ENCODE assay signal across 17 cellular contexts in genomic region chr1:22286491-22286890, GRCh38.
A peak's percentile ranks its signal among the peaks of the same experiment; 100 is the strongest.
DNase-seq lines count a peak whose midpoint lies in the region; ATAC-seq, FAIRE-seq and TF ChIP-seq lines count a peak whose summit lies in the region.
"Had no signal": no experiment of that assay in that cellular context is flagged by ENCODE, and none has a peak within 500 bp of the region (broad histone marks: within the 10 kb centered on the region; RNA-seq: fewer than 3 reads in every experiment).

No MANE protein-coding gene starts in this region.

- H3K23ac ChIP-seq in H9 (ENCODE audit: insufficient read length, low read depth, low read length): no peak overlapping the region

- no peaks in the 10 kb centered on the region for H3K79me1 ChIP-seq in H9 (ENCODE audit: insufficient read depth, low read depth, low read length, poor library complexity, severe bottlenecking)

- no peak overlapping the region for H2BK20ac ChIP-seq in H9 (ENCODE audit: low read depth, low read length, poor library complexity, severe bottlenecking)

- H3K27ac ChIP-seq in H9 (ENCODE audit: insufficient read length, low read depth, low read length) (no peak overlapping the region), adrenal gland (peak overlapping the region; percentile 73 to 94 (median 87)), kidney (ENCODE audit: low read depth in 2 of 2, low read length in 2 of 2) (no peak overlapping the region), vagina (no peak overlapping the region), heart left ventricle (no peak overlapping the region)
- H3K27ac ChIP-seq: PC-9 had no signal

- no peak overlapping the region for H2AK5ac ChIP-seq in H9 (ENCODE audit: insufficient read length, low read length)

- no peak overlapping the region for H2BK12ac ChIP-seq in H9 (ENCODE audit: insufficient read length, low read depth, low read length)

- H3K4me1 Mint-ChIP-seq in H9: peaks cover 7 to 17% of the 10 kb centered on the region in 2 experiments; a peak in 3 of 4 replicates
- H3K4me1 Mint-ChIP-seq in activated T-cell treated with anti-CD3 and anti-CD28 coated beads, Interleukin-2, amount 50 U/mL, for 24 hours (ENCODE audit: low read depth): no peaks in the 10 kb centered on the region

- no peak overlapping the region for H2BK15ac ChIP-seq in H9 (ENCODE audit: low read depth, low read length)

- ATAC-seq in heart left ventricle: no peak
- ATAC-seq: CD8-positive, alpha-beta T cell had no signal

- TF ChIP-seq POLR2A in adrenal gland (IDR thresholded peaks at IDR 0.05): no peak
- no peak for TF ChIP-seq POLR2A in vagina (IDR thresholded peaks at IDR 0.05)
- TF ChIP-seq POLR2A in heart left ventricle (IDR thresholded peaks at IDR 0.05): no peak

- H3K23me2 ChIP-seq in H9 (ENCODE audit: insufficient read length, low read depth, low read length, poor library complexity, severe bottlenecking): no peaks in the 10 kb centered on the region

- H3K4me2 ChIP-seq in H9 (ENCODE audit: insufficient read depth, insufficient read length, low read length): no peak overlapping the region
- H3K4me2 ChIP-seq: PC-9 had no signal

- no peaks in the 10 kb centered on the region for H3K79me2 ChIP-seq in H9 (ENCODE audit: insufficient read depth, low read length)

- H3K9me3 ChIP-seq in H9 (ENCODE audit: control insufficient read depth, low read depth, low read length): no peaks in the 10 kb centered on the region
- no peaks in the 10 kb centered on the region for H3K9me3 ChIP-seq in adrenal gland (replicated peaks in 1 of 3)
- no peaks in the 10 kb centered on the region for H3K9me3 ChIP-seq in kidney (ENCODE audit: control insufficient read depth in 1 of 2, low read length in 2 of 2)
- H3K9me3 ChIP-seq in vagina: no peaks in the 10 kb centered on the region
- H3K9me3 ChIP-seq in heart left ventricle: no peaks in the 10 kb centered on the region
- H3K9me3 ChIP-seq: BE2C had no signal

- H3K9ac ChIP-seq in H9 (ENCODE audit: extremely low read depth, insufficient read length, low read length): no peak overlapping the region
- no peak overlapping the region for H3K9ac ChIP-seq in kidney (ENCODE audit: low read length in 2 of 2)

- no peak overlapping the region for H3K4ac ChIP-seq in H9 (ENCODE audit: low read depth, low read length)

- FAIRE-seq in kidney (lab: Jason Lieb, UNC): no peak
- FAIRE-seq: H54 had no signal

- H2AFZ ChIP-seq in H9 (ENCODE audit: low read length): no peak overlapping the region
- H2AFZ ChIP-seq: PC-9 had no signal

- no peaks in the 10 kb centered on the region for H3K36me3 Mint-ChIP-seq in H9 (ENCODE audit: insufficient read depth in 1 of 3, low read depth in 3 of 3)
- H3K36me3 Mint-ChIP-seq in activated T-cell treated with anti-CD3 and anti-CD28 coated beads, Interleukin-2, amount 50 U/mL, for 24 hours (ENCODE audit: low read depth): no peaks in the 10 kb centered on the region
- H3K36me3 Mint-ChIP-seq: CD8-positive, alpha-beta T cell had no signal

- no peak overlapping the region for H3K27ac Mint-ChIP-seq in H9
- no peak overlapping the region for H3K27ac Mint-ChIP-seq in activated T-cell treated with anti-CD3 and anti-CD28 coated beads, Interleukin-2, amount 50 U/mL, for 24 hours
- H3K27ac Mint-ChIP-seq: CD8-positive, alpha-beta T cell had no signal

- no peak overlapping the region for H3K14ac ChIP-seq in H9 (ENCODE audit: insufficient read depth, low read length)

- H4K8ac ChIP-seq in H9 (replicated peaks; ENCODE audit: insufficient read length, low read depth, low read length): no peak overlapping the region

- no peak overlapping the region for H2BK5ac ChIP-seq in H9 (ENCODE audit: insufficient read length, low read length)

- no peaks in the 10 kb centered on the region for H4K20me1 ChIP-seq in H9 (ENCODE audit: control insufficient read depth, insufficient read depth, insufficient read length)

- no peaks in the 10 kb centered on the region for H3K27me3 ChIP-seq in H9 (ENCODE audit: insufficient read depth, low read length)
- H3K27me3 ChIP-seq in adrenal gland: no peaks in the 10 kb centered on the region
- H3K27me3 ChIP-seq in vagina: no peaks in the 10 kb centered on the region
- peaks cover 0 to 25% (median 0%) of the 10 kb centered on the region in 9 donors for H3K27me3 ChIP-seq in heart left ventricle
- H3K27me3 ChIP-seq: BE2C had no signal

- no peak overlapping the region for H4K5ac ChIP-seq in H9 (ENCODE audit: insufficient read length, low read depth, low read length)

- no peak overlapping the region for H3K56ac ChIP-seq in H9 (ENCODE audit: insufficient read length, low read depth, low read length)

- no peak overlapping the region for H3T11ph ChIP-seq in H9 (ENCODE audit: low read length)

- DNase-seq in H9 (no peak), adrenal gland (peak in 4 of 7 donors; percentile 22 to 49 (median 26)), kidney (peak; percentile 65), vagina (ENCODE audit: extremely low spot score in 2 of 2) (peak; percentile 54 to 84), cerebellum (ENCODE audit: low spot score) (no peak), heart left ventricle (no peak)
- DNase-seq in activated T-cell treated with anti-CD3 and anti-CD28 coated beads, Interleukin-2, amount 50 U/mL, for 24 hours: no peak
- DNase-seq: BE2C; IMR-90; NCI-H1417 treated with DMSO at 0.1 percent for 48 hours; NCI-H2081; NCI-H2227 treated with DMSO at 0.1 percent for 48 hours; NCI-H526 treated with DMSO at 0.1 percent for 48 hours; NK-92 treated with Interleukin-12 subunit alpha and Interleukin-12 subunit beta, amount 100 ng/mL, for 24 hours; PC-9 had no signal

- no peak overlapping the region for H3K18ac ChIP-seq in H9 (ENCODE audit: insufficient read length, low read depth, low read length)

- H3K4me1 ChIP-seq in H9 (ENCODE audit: insufficient read depth, low read length): no peaks in the 10 kb centered on the region
- H3K4me1 ChIP-seq in adrenal gland (replicated peaks in 1 of 2): peaks cover 39 to 50% of the 10 kb centered on the region in 2 donors
- no peaks in the 10 kb centered on the region for H3K4me1 ChIP-seq in kidney (ENCODE audit: control insufficient read depth in 1 of 2, insufficient read depth in 1 of 2, low read depth in 1 of 2, low read length in 2 of 2)
- H3K4me1 ChIP-seq in vagina: no peaks in the 10 kb centered on the region
- no peaks in the 10 kb centered on the region for H3K4me1 ChIP-seq in heart left ventricle
- H3K4me1 ChIP-seq: BE2C had no signal

- H3K4me3 Mint-ChIP-seq in H9: no peak overlapping the region
- no peak overlapping the region for H3K4me3 Mint-ChIP-seq in activated T-cell treated with anti-CD3 and anti-CD28 coated beads, Interleukin-2, amount 50 U/mL, for 24 hours
- H3K4me3 Mint-ChIP-seq: CD8-positive, alpha-beta T cell had no signal

- WGBS in H9 (ENCODE audit: extremely low coverage, insufficient read length, low lambda C conversion rate): no CpG with 5 or more reads among the region's 2 CpGs
- 78 to 100% (median 88%) methylated on average over 1 to 2 of the region's 2 CpGs for WGBS in adrenal gland, 4 donors
- WGBS in heart left ventricle, 4 donors: 68 to 83% (median 74%) methylated on average over 2 of the region's 2 CpGs

- peak; percentile 37; the same call in 2 of the 3 replicates for TF ChIP-seq CTCF in H9 (conservative IDR thresholded peaks at IDR 0.05)
- no peak for TF ChIP-seq CTCF in adrenal gland (IDR thresholded peaks at IDR 0.05)
- TF ChIP-seq CTCF in kidney (IDR thresholded peaks at IDR 0.05; ENCODE audit: borderline replicate concordance, extremely low read depth, insufficient read depth): no peak
- no peak for TF ChIP-seq CTCF in vagina (IDR thresholded peaks at IDR 0.05)
- TF ChIP-seq CTCF in heart left ventricle (IDR thresholded peaks at IDR 0.05): no peak

- H3K9me3 Mint-ChIP-seq in H9: no peaks in the 10 kb centered on the region; a peak in 1 of 5 replicates
- no peaks in the 10 kb centered on the region for H3K9me3 Mint-ChIP-seq in activated T-cell treated with anti-CD3 and anti-CD28 coated beads, Interleukin-2, amount 50 U/mL, for 24 hours
- H3K9me3 Mint-ChIP-seq: CD8-positive, alpha-beta T cell had no signal

- no peaks in the 10 kb centered on the region for H3K36me3 ChIP-seq in adrenal gland (replicated peaks in 1 of 2)
- no peaks in the 10 kb centered on the region for H3K36me3 ChIP-seq in kidney (ENCODE audit: control insufficient read depth in 1 of 2, insufficient read depth in 2 of 2, low read length in 2 of 2)
- H3K36me3 ChIP-seq in vagina: no peaks in the 10 kb centered on the region
- no peaks in the 10 kb centered on the region for H3K36me3 ChIP-seq in heart left ventricle
- H3K36me3 ChIP-seq: BE2C had no signal

- no peak overlapping the region for H4K91ac ChIP-seq in H9 (ENCODE audit: insufficient read length, low read depth, low read length)

- intact Hi-C loops in adrenal gland (cut with DNase I): no loop called here
- intact Hi-C loops in kidney (cut with DNase I): no loop called here
- intact Hi-C loops in vagina (cut with DNase I): no loop called here
- intact Hi-C loops in heart left ventricle (cut with DNase I): no loop called here

- peaks cover 5% of the 10 kb centered on the region for H3K27me3 Mint-ChIP-seq in H9 (ENCODE audit: low read depth)
- peaks cover 8% of the 10 kb centered on the region for H3K27me3 Mint-ChIP-seq in activated T-cell treated with anti-CD3 and anti-CD28 coated beads, Interleukin-2, amount 50 U/mL, for 24 hours

- no peak overlapping the region for H2BK120ac ChIP-seq in H9 (ENCODE audit: low read depth, low read length, poor library complexity, severe bottlenecking)

- no peak overlapping the region for H3K4me3 ChIP-seq in adrenal gland
- no peak overlapping the region for H3K4me3 ChIP-seq in kidney (ENCODE audit: low read length in 2 of 2)
- H3K4me3 ChIP-seq in vagina: no peak overlapping the region
- H3K4me3 ChIP-seq in heart left ventricle: no peak overlapping the region
- H3K4me3 ChIP-seq: PC-9 had no signal

Comparison
In these comparisons a context has a peak if more than half of its experiments do, and no peak if none do; other contexts are left out.
1. DNase-seq: peak in adrenal gland (4 of 7), kidney (single experiment) and vagina (2 of 2); none in H9 (single experiment), cerebellum (single experiment), heart left ventricle (0 of 5) and activated T-cell treated with anti-CD3 and anti-CD28 coated beads, Interleukin-2, amount 50 U/mL, for 24 hours (single experiment).
2. H3K27ac ChIP-seq: peak in adrenal gland (5 of 5); none in H9 (single experiment), kidney (0 of 2), vagina (single experiment) and heart left ventricle (0 of 12).